Comparison of ENCODE assay signal across 8 cellular contexts in genomic region chr11:2377511-2378443, GRCh38. TPM values are rescaled to one million over a fixed set of nuclear protein-coding genes. Genes with fewer than 3 reads are reported as not detected.
DNase-seq lines count a peak whose midpoint lies in the region; ATAC-seq and TF ChIP-seq lines count a peak whose summit lies in the region.

No MANE protein-coding gene starts in this region.

- H3K9me3 ChIP-seq in SJSA1 (replicated peaks) (peaks cover 2% of the 10 kb centered on the region; the same call in 1 of the 2 replicates), psoas muscle (no peaks in the 10 kb centered on the region)

- H3K27ac ChIP-seq in SJSA1 = peak overlapping the region; percentile 89
- H3K27ac ChIP-seq in adipose tissue (ENCODE audit: low read depth, low read length) = peak overlapping the region; percentile 88
- H3K27ac ChIP-seq in psoas muscle = peak overlapping the region; percentile 85

- H3K4me3 ChIP-seq in SJSA1 (peak overlapping the region; percentile 99), psoas muscle (peak overlapping the region; percentile 93)

- in situ Hi-C loops in G401 (cut with HindIII; ENCODE audit: low sequenced_read_pairs) = no loop called here

- no peak for TF ChIP-seq CTCF in psoas muscle (IDR thresholded peaks at IDR 0.05)

- DNase-seq in G401 (ENCODE audit: low spot score) (peak; percentile 34), SJSA1 (ENCODE audit: low read depth in 1 of 2, low spot score in 2 of 2) (peak in 1 of 2 experiments; percentile 75), left ventricle myocardium superior (peak; percentile 86), psoas muscle (peak; percentile 78 to 83), NCI-H524 treated with DMSO at 0.1 percent for 48 hours (lab: John Stamatoyannopoulos, UW) (no peak)

- H3K4me1 ChIP-seq in SJSA1 (replicated peaks) (peaks cover 29% of the 10 kb centered on the region), psoas muscle (peaks cover 39% of the 10 kb centered on the region)

- WGBS in adipose tissue, 3 donors = 0 to 1% (median 0%) methylated on average over 64 to 88 of the region's 88 CpGs
- 1 to 4% (median 1%) methylated on average over 35 to 88 of the region's 88 CpGs for WGBS in psoas muscle, 3 donors

- ATAC-seq in HG02759 (IDR thresholded peaks at IDR 0.05; ENCODE audit: unreplicated experiment) (peak; percentile 28), left ventricle myocardium superior (peak; percentile 25), psoas muscle (peak; percentile 35 to 70 (median 54)), GM18873 (IDR thresholded peaks at IDR 0.05; ENCODE audit: low FRiP score, unreplicated experiment) (no peak)

- intact Hi-C loops in left ventricle myocardium superior (cut with micrococcal nuclease) = no loop called here
- intact Hi-C loops in psoas muscle (cut with DNase I) = loop anchor here in 1 of 2 donors (5.0 kb wide), 1 partner anchor 65 kb away; no protein-coding TSS in a partner anchor

- H3K36me3 ChIP-seq in SJSA1 = peaks cover 48% of the 10 kb centered on the region
- H3K36me3 ChIP-seq in psoas muscle (ENCODE audit: insufficient read depth in 1 of 2, low read depth in 1 of 2) = no peaks in the 10 kb centered on the region

- H3K27me3 ChIP-seq in SJSA1 (replicated peaks) (no peaks in the 10 kb centered on the region), psoas muscle (ENCODE audit: insufficient read depth in 3 of 3, low read length in 2 of 3) (no peaks in the 10 kb centered on the region)

RNA-seq across cellular contexts. Expression of gene CD81, which starts 0.7 kb away (rescaled TPM):
- total RNA-seq in G401 (2014; rRNA removed; shearing (Covaris generic)) = 61.8 and 105 TPM in 2 replicates
- 140 and 219 TPM in 2 replicates for total RNA-seq in SJSA1 (2014; rRNA removed; shearing (Covaris generic))
- 1,000 to 10,000 TPM in 1 of 3 donors, 100 to 1,000 TPM in 2; 296 to 1,314 (median 632) TPM for polyA plus RNA-seq in adipose tissue
- 653 TPM for total RNA-seq in left ventricle myocardium superior
- total RNA-seq in psoas muscle = 100 to 1,000 TPM in 3 of 4 donors, 10 to 100 TPM in 1; 88.7 to 136 (median 117) TPM
- 100 to 1,000 TPM in 1 of 3 donors, 10 to 100 TPM in 2; 75.9 to 155 (median 90.1) TPM for polyA plus RNA-seq in psoas muscle

RNA-seq across cellular contexts. Expression of gene TSSC4, which starts 22.8 kb away (rescaled TPM):
- 44.6 and 46.1 TPM in 2 replicates for total RNA-seq in G401 (2014; rRNA removed; shearing (Covaris generic))
- 120 and 128 TPM in 2 replicates for total RNA-seq in SJSA1 (2014; rRNA removed; shearing (Covaris generic))
- polyA plus RNA-seq in adipose tissue = 10 to 100 TPM; 21.0 to 58.0 (median 49.8) TPM
- 34.8 TPM for total RNA-seq in left ventricle myocardium superior
- 10 to 100 TPM; 43.4 to 65.5 (median 51.7) TPM for total RNA-seq in psoas muscle
- polyA plus RNA-seq in psoas muscle = 100 to 1,000 TPM in 2 of 3 donors, 10 to 100 TPM in 1; 76.6 to 114 (median 107) TPM
